8 cellular contexts compared by ENCODE assay signal in the genomic region with DNA sequence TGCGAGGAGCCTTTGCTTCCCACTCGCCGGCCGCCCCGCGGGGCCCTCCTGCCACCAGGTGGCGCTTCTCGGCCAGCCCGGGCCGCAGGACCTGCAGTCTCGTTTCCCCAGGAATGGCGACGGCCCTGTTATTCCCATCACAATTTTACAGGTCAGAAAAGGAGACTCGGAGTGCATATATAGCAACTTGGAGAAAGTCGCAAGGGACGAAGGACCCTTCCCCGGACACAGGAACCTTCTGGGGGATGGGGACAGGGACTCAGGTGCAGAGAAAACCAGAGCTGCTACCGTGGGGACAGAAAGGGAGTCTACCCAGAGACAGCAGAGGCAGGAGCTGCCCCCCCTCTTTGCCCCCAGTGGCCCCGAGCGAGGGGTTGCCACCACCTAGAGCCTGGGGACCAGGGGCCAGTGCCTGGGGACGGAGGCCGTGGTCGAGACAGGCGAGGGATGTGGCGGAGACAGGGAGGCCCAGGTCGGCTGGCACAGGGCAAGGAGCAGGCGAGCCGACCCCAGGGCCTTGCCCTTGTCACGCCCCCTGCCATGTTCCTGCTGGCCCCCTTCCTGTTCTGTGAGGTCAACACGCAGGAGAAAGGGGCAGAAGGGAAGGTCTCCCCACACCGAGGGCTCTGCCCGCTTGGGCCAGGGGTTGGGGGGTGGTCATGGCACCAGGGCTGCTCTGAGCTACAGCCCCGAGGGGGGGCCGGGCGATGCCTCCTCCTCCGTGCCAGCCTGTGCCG. TPM values are rescaled to one million over a fixed set of nuclear protein-coding genes. Genes with fewer than 3 reads are reported as not detected.
DNase-seq lines count a peak whose midpoint lies in the region; ATAC-seq and TF ChIP-seq lines count a peak whose summit lies in the region.

No MANE protein-coding gene starts in this region.

- H3K9me3 ChIP-seq in lower lobe of right lung = no peaks in the 10 kb centered on the region

- TF ChIP-seq CTCF in AG09309 (IDR thresholded peaks at IDR 0.05; ENCODE audit: control insufficient read depth, insufficient read depth, low read depth, low read length, missing control alignments) (peak; percentile 97), lower lobe of right lung (IDR thresholded peaks at IDR 0.05) (peak; percentile 95)

- DNase-seq in AG09309 (ENCODE audit: low read depth) (no peak), H4 (ENCODE audit: low spot score) (peak; percentile 61), NCI-H526 (lab: John Stamatoyannopoulos, UW) (peak; percentile 64 to 90), lower lobe of right lung (peak; percentile 87), SHP77 treated with DMSO at 0.1 percent for 48 hours (lab: John Stamatoyannopoulos, UW) (no peak)
- peak; percentile 91 for DNase-seq in activated CD8-positive, alpha-beta memory T cell treated with anti-CD3 and anti-CD28 coated beads for 24 hours
- peak; percentile 71 for DNase-seq in effector CD8-positive, alpha-beta T cell (lab: John Stamatoyannopoulos, UW)
- DNase-seq in stimulated activated CD4-positive, alpha-beta T cell treated with anti-CD3 and anti-CD28 coated beads, Interleukin-4, amount 100 ng/mL, for 4 hours = peak; percentile 60 to 78

- H3K27ac ChIP-seq in lower lobe of right lung = no peak overlapping the region

- H3K4me1 ChIP-seq in lower lobe of right lung = peaks cover 15% of the 10 kb centered on the region

- no peaks in the 10 kb centered on the region for H3K36me3 ChIP-seq in lower lobe of right lung

- ATAC-seq in lower lobe of right lung = peak; percentile 84 to 91

- intact Hi-C loops in lower lobe of right lung (cut with DNase I) = no loop called here

- H3K4me3 ChIP-seq in AG09309 (ENCODE audit: control insufficient read depth, low read depth, low read length) (no peak overlapping the region), lower lobe of right lung (peak overlapping the region; percentile 40)

- peaks cover 15% of the 10 kb centered on the region for H3K27me3 ChIP-seq in lower lobe of right lung (ENCODE audit: low read depth)

RNA-seq across cellular contexts. Expression of gene KRTAP5-6, which starts 3.5 kb away (rescaled TPM):
- total RNA-seq in H4 (2014; rRNA removed; shearing (Covaris generic)) = not detected in 2 replicates
- not detected for total RNA-seq in lower lobe of right lung

RNA-seq across cellular contexts. Expression of gene IFITM10, which starts 56.9 kb away (rescaled TPM):
- 1.4 and 2.0 TPM in 2 replicates for total RNA-seq in H4 (2014; rRNA removed; shearing (Covaris generic))
- total RNA-seq in lower lobe of right lung = 9.2 TPM

Comparison
In these comparisons a context has a peak if more than half of its experiments do, and no peak if none do; other contexts are left out.
1. DNase-seq: peak in H4 (single experiment), NCI-H526 (2 of 2), activated CD8-positive, alpha-beta memory T cell treated with anti-CD3 and anti-CD28 coated beads for 24 hours (single experiment), effector CD8-positive, alpha-beta T cell (single experiment), lower lobe of right lung (single experiment) and stimulated activated CD4-positive, alpha-beta T cell treated with anti-CD3 and anti-CD28 coated beads, Interleukin-4, amount 100 ng/mL, for 4 hours (2 of 2); none in AG09309 (single experiment) and SHP77 treated with DMSO at 0.1 percent for 48 hours (single experiment).